Comparison of ENCODE assay signal across 22 cellular contexts in the genomic region with DNA sequence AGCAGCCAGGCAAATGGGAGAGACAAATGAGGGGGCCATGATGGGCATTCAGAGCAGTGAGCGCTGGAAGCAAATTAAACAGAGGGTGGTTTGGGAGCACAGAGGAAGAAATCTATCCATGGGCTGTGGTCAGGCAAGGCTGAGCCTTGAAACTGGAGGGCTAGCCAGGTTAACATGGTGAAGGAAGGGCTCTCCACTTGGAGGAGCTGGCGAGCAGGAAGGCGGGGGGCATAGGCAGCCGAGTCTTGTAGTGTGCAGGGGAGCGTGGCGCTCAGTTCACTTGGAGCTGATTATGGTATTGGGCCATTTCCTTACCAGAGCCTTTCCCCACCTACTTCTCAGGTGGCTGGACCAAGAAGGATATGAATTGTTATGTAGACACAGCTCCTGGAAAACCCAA.
A peak's percentile ranks its signal among the peaks of the same experiment; 100 is the strongest.
DNase-seq lines count a peak whose midpoint lies in the region; ATAC-seq and TF ChIP-seq lines count a peak whose summit lies in the region.
"Had no signal": no experiment of that assay in that cellular context is flagged by ENCODE, and none has a peak within 500 bp of the region (broad histone marks: within the 10 kb centered on the region; RNA-seq: fewer than 3 reads in every experiment).

No MANE protein-coding gene starts in this region.

- no peaks in the 10 kb centered on the region for H3K9me3 Mint-ChIP-seq in natural killer cell treated with Interleukin-12 subunit alpha and Interleukin-12 subunit beta and Interleukin-15 and Interleukin-18, amount 100 ng/mL, for 72 hours
- H3K9me3 Mint-ChIP-seq in natural killer cell (no peaks in the 10 kb centered on the region), WTC11 (no peaks in the 10 kb centered on the region), Caco-2 (ENCODE audit: unreplicated experiment) (no peaks in the 10 kb centered on the region)
- H3K9me3 Mint-ChIP-seq: CD8-positive, alpha-beta memory T cell; IgD-negative memory B cell had no signal

- no peaks in the 10 kb centered on the region for H3K36me3 Mint-ChIP-seq in natural killer cell treated with Interleukin-12 subunit alpha and Interleukin-12 subunit beta and Interleukin-15 and Interleukin-18, amount 100 ng/mL, for 72 hours
- H3K36me3 Mint-ChIP-seq in natural killer cell (no peaks in the 10 kb centered on the region), WTC11 (no peaks in the 10 kb centered on the region), Caco-2 (ENCODE audit: insufficient read depth, unreplicated experiment) (no peaks in the 10 kb centered on the region)

- H3K4me1 ChIP-seq in mucosa of descending colon (ENCODE audit: low read depth) (no peaks in the 10 kb centered on the region), Caco-2 (no peaks in the 10 kb centered on the region)

- ATAC-seq in natural killer cell treated with Interleukin-12 subunit alpha and Interleukin-12 subunit beta and Interleukin-15 and Interleukin-18, amount 100 ng/mL, for 72 hours, result no peak
- ATAC-seq in natural killer cell, result no peak
- peak; percentile 88 for ATAC-seq in WTC11
- ATAC-seq in mucosa of descending colon, result peak; percentile 10
- no peak for ATAC-seq in GM18858 (IDR thresholded peaks at IDR 0.05; ENCODE audit: unreplicated experiment)
- ATAC-seq in HG03135 (IDR thresholded peaks at IDR 0.05; ENCODE audit: unreplicated experiment), result no peak

- H3K9me3 ChIP-seq in mucosa of descending colon (no peaks in the 10 kb centered on the region), Caco-2 (no peaks in the 10 kb centered on the region)

- intact Hi-C loops in natural killer cell (cut with micrococcal nuclease) (no loop called here), mucosa of descending colon (cut with DNase I, micrococcal nuclease) (no loop called here), Caco-2 (cut with micrococcal nuclease; ENCODE audit: unreplicated experiment) (no loop called here)

- peak; percentile 50 for DNase-seq in natural killer cell treated with Interleukin-12 subunit alpha and Interleukin-12 subunit beta and Interleukin-15 and Interleukin-18, amount 100 ng/mL, for 72 hours (ENCODE audit: low spot score)
- DNase-seq in natural killer cell, result no peak
- peak; percentile 35 for DNase-seq in WTC11 (ENCODE audit: low spot score)
- DNase-seq in mucosa of descending colon, result no peak
- DNase-seq in Caco-2, result no peak
- DNase-seq: 8988T; C1 segment of cervical spinal cord; CD8-positive, alpha-beta memory T cell; HCEC 1CT; Kasumi-1; NCI-H1048; NCI-H1417 treated with DMSO at 0.1 percent for 48 hours; NCI-H187; NCI-H2107; NCI-H446 treated with DMSO at 0.1 percent for 48 hours; NCI-H526 treated with DMSO at 0.1 percent for 48 hours; PC-9; RPMI8226; SHP77 had no signal

- POLR2A ChIA-PET in WTC11 (lab: Charles Lee) (interaction anchor here (0.6 kb wide), 2 partner anchors 58 to 97 kb away, joined by 3 to 4 read pairs; no protein-coding TSS in a partner anchor), Caco-2 (lab: Charles Lee) (no interaction called here)

- no peak overlapping the region for H3K4me3 Mint-ChIP-seq in natural killer cell treated with Interleukin-12 subunit alpha and Interleukin-12 subunit beta and Interleukin-15 and Interleukin-18, amount 100 ng/mL, for 72 hours
- H3K4me3 Mint-ChIP-seq in natural killer cell (no peak overlapping the region), WTC11 (no peak overlapping the region), Caco-2 (ENCODE audit: unreplicated experiment) (no peak overlapping the region)
- H3K4me3 Mint-ChIP-seq: CD8-positive, alpha-beta memory T cell; IgD-negative memory B cell had no signal

- H3K4me3 ChIP-seq in mucosa of descending colon (no peak overlapping the region), Caco-2 (ENCODE audit: low read depth, low read length) (no peak overlapping the region)
- H3K4me3 ChIP-seq: PC-9 had no signal

- TF ChIP-seq CTCF in natural killer cell (IDR thresholded peaks at IDR 0.05) (no peak), WTC11 (IDR thresholded peaks at IDR 0.05) (no peak), mucosa of descending colon (IDR thresholded peaks at IDR 0.05) (no peak), Caco-2 (IDR thresholded peaks at IDR 0.05; ENCODE audit: insufficient read depth in 1 of 2, low read depth in 1 of 2, low read length in 1 of 2, severe bottlenecking in 1 of 2, unreplicated experiment in 1 of 2) (no peak)

- peaks cover 0 to 11% of the 10 kb centered on the region in 2 donors for H3K4me1 Mint-ChIP-seq in natural killer cell treated with Interleukin-12 subunit alpha and Interleukin-12 subunit beta and Interleukin-15 and Interleukin-18, amount 100 ng/mL, for 72 hours (ENCODE audit: low read depth in 2 of 2)
- H3K4me1 Mint-ChIP-seq in natural killer cell, result peaks cover 10 to 12% of the 10 kb centered on the region in 2 donors
- H3K4me1 Mint-ChIP-seq in WTC11, result no peaks in the 10 kb centered on the region
- no peaks in the 10 kb centered on the region for H3K4me1 Mint-ChIP-seq in Caco-2 (ENCODE audit: low read depth, unreplicated experiment)

- no TSS peak for BruUV-seq in Caco-2 (replicated peaks; lab: Mats Ljungman, UMichigan)

- H3K27me3 Mint-ChIP-seq in natural killer cell treated with Interleukin-12 subunit alpha and Interleukin-12 subunit beta and Interleukin-15 and Interleukin-18, amount 100 ng/mL, for 72 hours, result no peaks in the 10 kb centered on the region
- H3K27me3 Mint-ChIP-seq in natural killer cell (ENCODE audit: low read depth in 2 of 2) (no peaks in the 10 kb centered on the region), WTC11 (ENCODE audit: low read depth) (no peaks in the 10 kb centered on the region), Caco-2 (ENCODE audit: insufficient read depth, unreplicated experiment) (no peaks in the 10 kb centered on the region)
- H3K27me3 Mint-ChIP-seq: IgD-negative memory B cell had no signal

- no peaks in the 10 kb centered on the region for H3K36me3 ChIP-seq in mucosa of descending colon (ENCODE audit: low read depth)
- H3K36me3 ChIP-seq in Caco-2 (ENCODE audit: control insufficient read depth, insufficient read depth, low read length), result no peaks in the 10 kb centered on the region

- CTCF ChIA-PET in WTC11 (lab: Charles Lee), result interaction anchor here (0.7 to 2.6 kb wide), 11 partner anchors 15 to 94 kb away, joined by 3 to 18 read pairs (median 5); no protein-coding TSS in a partner anchor
- CTCF ChIA-PET in Caco-2 (lab: Charles Lee), result no interaction called here

- H3K27ac Mint-ChIP-seq in natural killer cell treated with Interleukin-12 subunit alpha and Interleukin-12 subunit beta and Interleukin-15 and Interleukin-18, amount 100 ng/mL, for 72 hours, result no peak overlapping the region
- no peak overlapping the region for H3K27ac Mint-ChIP-seq in natural killer cell
- H3K27ac Mint-ChIP-seq in WTC11, result no peak overlapping the region
- H3K27ac Mint-ChIP-seq in Caco-2 (ENCODE audit: unreplicated experiment), result no peak overlapping the region

- no peaks in the 10 kb centered on the region for H3K27me3 ChIP-seq in Caco-2 (replicated peaks; ENCODE audit: control insufficient read depth, insufficient read depth, low read length)

TF ChIP-seq in WTC11, 78 proteins besides CTCF, POLR2A, EP300 and RAD21:
- TF ChIP-seq JAZF1 (CRISPR knock-in tag; IDR thresholded peaks at IDR 0.05) (no peak), SP1 (CRISPR knock-in tag; conservative IDR thresholded peaks at IDR 0.05) (no peak), NR2C2 (CRISPR knock-in tag; IDR thresholded peaks at IDR 0.05) (no peak), ZNF423 (CRISPR knock-in tag; IDR thresholded peaks at IDR 0.05) (no peak), RELA (CRISPR knock-in tag; IDR thresholded peaks at IDR 0.05; ENCODE audit: borderline replicate concordance) (no peak), GTF2I (CRISPR knock-in tag; conservative IDR thresholded peaks at IDR 0.05) (no peak), ATF3 (CRISPR knock-in tag; conservative IDR thresholded peaks at IDR 0.05) (no peak), SMAD4 (CRISPR knock-in tag; IDR thresholded peaks at IDR 0.05) (no peak)
- TF ChIP-seq, protein P1, sequence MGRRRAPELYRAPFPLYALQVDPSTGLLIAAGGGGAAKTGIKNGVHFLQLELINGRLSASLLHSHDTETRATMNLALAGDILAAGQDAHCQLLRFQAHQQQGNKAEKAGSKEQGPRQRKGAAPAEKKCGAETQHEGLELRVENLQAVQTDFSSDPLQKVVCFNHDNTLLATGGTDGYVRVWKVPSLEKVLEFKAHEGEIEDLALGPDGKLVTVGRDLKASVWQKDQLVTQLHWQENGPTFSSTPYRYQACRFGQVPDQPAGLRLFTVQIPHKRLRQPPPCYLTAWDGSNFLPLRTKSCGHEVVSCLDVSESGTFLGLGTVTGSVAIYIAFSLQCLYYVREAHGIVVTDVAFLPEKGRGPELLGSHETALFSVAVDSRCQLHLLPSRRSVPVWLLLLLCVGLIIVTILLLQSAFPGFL (CRISPR knock-in tag; IDR thresholded peaks at IDR 0.05; ENCODE audit: borderline replicate concordance), result no peak
TF ChIP-seq in WTC11: peak in this region for 0.

Comparison
In these comparisons a context has a peak if more than half of its experiments do, and no peak if none do; other contexts are left out.
1. DNase-seq: peak in natural killer cell treated with Interleukin-12 subunit alpha and Interleukin-12 subunit beta and Interleukin-15 and Interleukin-18, amount 100 ng/mL, for 72 hours (single experiment) and WTC11 (single experiment); none in natural killer cell (single experiment), mucosa of descending colon (0 of 3) and Caco-2 (0 of 2).
2. ATAC-seq: peak in WTC11 (single experiment) and mucosa of descending colon (single experiment); none in natural killer cell treated with Interleukin-12 subunit alpha and Interleukin-12 subunit beta and Interleukin-15 and Interleukin-18, amount 100 ng/mL, for 72 hours (0 of 2), natural killer cell (0 of 3), GM18858 (single experiment) and HG03135 (single experiment).